Comparison of ENCODE assay signal across 22 cellular contexts in genomic region chr6:17460862-17461261, GRCh38.
"Had no signal": no experiment of that assay in that cellular context is flagged by ENCODE, and none has a peak within 500 bp of the region (broad histone marks: within the 10 kb centered on the region; RNA-seq: fewer than 3 reads in every experiment).

No MANE protein-coding gene starts in this region.

- H3K9me3 ChIP-seq: colonic mucosa, esophagus squamous epithelium, gastroesophageal sphincter, heart left ventricle, left lung, lower lobe of right lung, mucosa of descending colon had no signal

- H3K27ac Mint-ChIP-seq: dendritic cell treated with granulocyte-macrophage colony-stimulating factor and Interleukin-4, amounts not matched to agents 40 ng/mL and 50 ng/mL, for 4 days; immature natural killer cell; mesothelial cell of epicardium had no signal

- H2AFZ ChIP-seq: hepatocyte had no signal

- H3K27me3 ChIP-seq: colonic mucosa, esophagus squamous epithelium, gastroesophageal sphincter, heart left ventricle, hepatocyte, left lung had no signal

- H3K27ac ChIP-seq: colonic mucosa, esophagus squamous epithelium, gastroesophageal sphincter, heart left ventricle, hepatocyte, left lung, lower lobe of right lung had no signal

- H3K36me3 Mint-ChIP-seq: immature natural killer cell had no signal

- H3K4me1 Mint-ChIP-seq: immature natural killer cell, mesothelial cell of epicardium had no signal

- H3K79me2 ChIP-seq: hepatocyte had no signal

- H3K4me3 Mint-ChIP-seq: dendritic cell treated with granulocyte-macrophage colony-stimulating factor and Interleukin-4, amounts not matched to agents 40 ng/mL and 50 ng/mL, for 4 days; immature natural killer cell; mesothelial cell of epicardium had no signal

- FAIRE-seq: endothelial cell of umbilical vein, keratinocyte had no signal

- H3K27me3 Mint-ChIP-seq: dendritic cell treated with granulocyte-macrophage colony-stimulating factor and Interleukin-4, amounts not matched to agents 40 ng/mL and 50 ng/mL, for 4 days had no signal

- H3K4me1 ChIP-seq: colonic mucosa, esophagus squamous epithelium, gastroesophageal sphincter, left lung, lower lobe of right lung had no signal

- H3K4me3 ChIP-seq: colonic mucosa, esophagus squamous epithelium, gastroesophageal sphincter, heart left ventricle, hepatocyte, left lung, lower lobe of right lung, mucosa of descending colon had no signal

- H3K36me3 ChIP-seq: colonic mucosa, left lung, lower lobe of right lung had no signal

- H3K9me3 Mint-ChIP-seq: dendritic cell treated with granulocyte-macrophage colony-stimulating factor and Interleukin-4, amounts not matched to agents 40 ng/mL and 50 ng/mL, for 4 days; immature natural killer cell had no signal

- H3K4me2 ChIP-seq: hepatocyte had no signal

- ATAC-seq: gastroesophageal sphincter, heart left ventricle, left cardiac atrium, left lung, left ventricle myocardium superior, lower lobe of right lung, mucosa of descending colon had no signal

- DNase-seq: cerebellar nuclear complex; colonic mucosa; cortex of kidney; effector memory CD4-positive, alpha-beta T cell; esophagus squamous epithelium; foreskin fibroblast; foreskin melanocyte; heart left ventricle; hypothalamus; immature natural killer cell; left cardiac atrium; left lung; left ventricle myocardium superior; lower lobe of right lung; mesenchymal stem cell; mucosa of descending colon had no signal
